ENCODE assay signal across 33 cellular contexts in the genomic region with DNA sequence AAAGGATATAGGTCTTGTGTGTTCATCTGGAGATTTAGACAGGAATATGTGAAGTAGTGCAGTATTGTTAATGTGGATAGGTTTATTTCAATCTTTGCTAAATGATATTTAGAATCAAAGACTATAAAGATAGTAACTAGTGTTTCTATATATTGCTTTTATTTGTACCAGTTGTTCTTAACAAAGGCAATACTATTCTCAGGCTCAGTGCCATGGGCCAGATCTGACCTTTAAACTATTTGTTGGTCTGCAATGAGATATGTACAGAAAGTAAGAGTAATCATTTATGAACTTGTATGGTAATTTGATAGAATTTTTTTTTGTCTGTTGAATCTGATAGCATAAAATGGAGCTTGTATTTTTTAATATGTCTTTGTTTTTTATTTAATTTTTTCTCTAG.
DNase-seq lines count a peak whose midpoint lies in the region; ATAC-seq and TF ChIP-seq lines count a peak whose summit lies in the region.
"Had no signal": no experiment of that assay in that cellular context is flagged by ENCODE, and none has a peak within 500 bp of the region (broad histone marks: within the 10 kb centered on the region; RNA-seq: fewer than 3 reads in every experiment).

No MANE protein-coding gene starts in this region.

- no peaks in the 10 kb centered on the region for H3K4me1 Mint-ChIP-seq in activated CD8-positive, alpha-beta T cell treated with anti-CD3 and anti-CD28 coated beads for 36 hours (ENCODE audit: low read depth)
- H3K4me1 Mint-ChIP-seq: B cell; CD14-positive monocyte; CD4-positive, alpha-beta memory T cell; CD4-positive, CD25-positive, alpha-beta regulatory T cell; CD8-positive, alpha-beta memory T cell had no signal

- no peaks in the 10 kb centered on the region for H3K9me3 Mint-ChIP-seq in activated CD8-positive, alpha-beta T cell treated with anti-CD3 and anti-CD28 coated beads for 36 hours

- no peaks in the 10 kb centered on the region for H3K36me3 Mint-ChIP-seq in activated CD8-positive, alpha-beta T cell treated with anti-CD3 and anti-CD28 coated beads for 36 hours (ENCODE audit: low read depth)
- H3K36me3 Mint-ChIP-seq: CD14-positive monocyte; CD4-positive, alpha-beta memory T cell; CD4-positive, CD25-positive, alpha-beta regulatory T cell; CD8-positive, alpha-beta memory T cell; CD8-positive, alpha-beta T cell had no signal

- TF ChIP-seq CTCF in activated CD8-positive, alpha-beta T cell treated with anti-CD3 and anti-CD28 coated beads for 36 hours (IDR thresholded peaks at IDR 0.05), result no peak
- TF ChIP-seq CTCF in stomach (IDR thresholded peaks at IDR 0.05), result no peak

- TF ChIP-seq EP300 in stomach (IDR thresholded peaks at IDR 0.05), result no peak

- H3K27ac Mint-ChIP-seq in activated CD8-positive, alpha-beta T cell treated with anti-CD3 and anti-CD28 coated beads for 36 hours, result no peak overlapping the region
- H3K27ac Mint-ChIP-seq: B cell; CD14-positive monocyte; CD4-positive, alpha-beta memory T cell; CD4-positive, alpha-beta T cell; CD4-positive, CD25-positive, alpha-beta regulatory T cell; CD8-positive, alpha-beta memory T cell; CD8-positive, alpha-beta T cell had no signal

- no peaks in the 10 kb centered on the region for H3K4me1 ChIP-seq in stomach
- H3K4me1 ChIP-seq: A549; BE2C; BLaER1; BLaER1 treated with 17β-estradiol and CSF1 and Interleukin-3, amounts not matched to agents 10 nM and 100 nM; Caco-2 had no signal

- H3K4me3 Mint-ChIP-seq in activated CD8-positive, alpha-beta T cell treated with anti-CD3 and anti-CD28 coated beads for 36 hours, result no peak overlapping the region
- H3K4me3 Mint-ChIP-seq: B cell; CD14-positive monocyte; CD4-positive, alpha-beta memory T cell; CD4-positive, alpha-beta T cell; CD4-positive, CD25-positive, alpha-beta regulatory T cell; CD8-positive, alpha-beta memory T cell; CD8-positive, alpha-beta T cell had no signal

- no peak for TF ChIP-seq POLR2A in stomach (IDR thresholded peaks at IDR 0.05)

- POLR2A ChIA-PET in activated CD8-positive, alpha-beta T cell treated with anti-CD3 and anti-CD28 coated beads for 36 hours (lab: Charles Lee), result no interaction called here

- no peaks in the 10 kb centered on the region for H3K36me3 ChIP-seq in stomach
- H3K36me3 ChIP-seq: BE2C; BLaER1; BLaER1 treated with 17β-estradiol and CSF1 and Interleukin-3, amounts not matched to agents 10 nM and 100 nM had no signal

- ATAC-seq in activated CD8-positive, alpha-beta T cell treated with anti-CD3 and anti-CD28 coated beads for 36 hours, result no peak
- ATAC-seq: A549; CD8-positive, alpha-beta T cell had no signal

- intact Hi-C loops in activated CD8-positive, alpha-beta T cell treated with anti-CD3 and anti-CD28 coated beads for 36 hours (cut with micrococcal nuclease), result no loop called here
- intact Hi-C loops in stomach (cut with DNase I; ENCODE audit: low total_unique reads), result no loop called here

- no peaks in the 10 kb centered on the region for H3K9me3 ChIP-seq in stomach
- H3K9me3 ChIP-seq: A549; BE2C; BLaER1; BLaER1 treated with 17β-estradiol and CSF1 and Interleukin-3, amounts not matched to agents 10 nM and 100 nM; Caco-2 had no signal

- H3K27me3 Mint-ChIP-seq in activated CD8-positive, alpha-beta T cell treated with anti-CD3 and anti-CD28 coated beads for 36 hours, result no peaks in the 10 kb centered on the region
- H3K27me3 Mint-ChIP-seq: B cell; CD4-positive, alpha-beta memory T cell; CD4-positive, alpha-beta T cell; CD4-positive, CD25-positive, alpha-beta regulatory T cell; CD8-positive, alpha-beta memory T cell had no signal

- peak; percentile 29 for DNase-seq in COLO829 (ENCODE audit: low spot score)
- DNase-seq in SK-MEL-5 (ENCODE audit: low read depth, low spot score), result peak; percentile 54
- DNase-seq in foreskin melanocyte, result peak; percentile 78
- DNase-seq in activated CD8-positive, alpha-beta T cell treated with anti-CD3 and anti-CD28 coated beads for 36 hours, result no peak
- DNase-seq in anterior cingulate cortex (lab: John Stamatoyannopoulos, UW), result no peak
- no peak for DNase-seq in stomach
- DNase-seq: 8988T; ACHN; AML-193; BE2C; C1 segment of cervical spinal cord; Caco-2; Calu3; CD4-positive, alpha-beta memory T cell; CD4-positive, alpha-beta T cell; CD4-positive, CD25-positive, alpha-beta regulatory T cell; CD8-positive, alpha-beta memory T cell; CD8-positive, alpha-beta T cell; COR-L47; DMS 273 treated with DMSO at 0.1 percent for 48 hours; DMS153; DMS53; DMS79; DMS79 treated with DMSO at 0.1 percent for 48 hours; DND-41; EL had no signal

- H3K4me3 ChIP-seq in stomach, result no peak overlapping the region
- H3K4me3 ChIP-seq: A549; BLaER1; BLaER1 treated with 17β-estradiol and CSF1 and Interleukin-3, amounts not matched to agents 10 nM and 100 nM had no signal

- no peak overlapping the region for H3K27ac ChIP-seq in stomach
- H3K27ac ChIP-seq: 22Rv1; A549; BLaER1; BLaER1 treated with 17β-estradiol and CSF1 and Interleukin-3, amounts not matched to agents 10 nM and 100 nM; C4-2B had no signal

- in situ Hi-C loops in SK-MEL-5 (cut with HindIII; ENCODE audit: low pct_unique_long_range_greater_than_20kb, low sequenced_read_pairs), result no loop called here

- CTCF ChIA-PET in activated CD8-positive, alpha-beta T cell treated with anti-CD3 and anti-CD28 coated beads for 36 hours (lab: Charles Lee), result no interaction called here

- H3K27me3 ChIP-seq in stomach, result no peaks in the 10 kb centered on the region
- H3K27me3 ChIP-seq: BE2C; BLaER1; BLaER1 treated with 17β-estradiol and CSF1 and Interleukin-3, amounts not matched to agents 10 nM and 100 nM had no signal

Comparison
In these comparisons a context has a peak if more than half of its experiments do, and no peak if none do; other contexts are left out.
1. DNase-seq: peak in COLO829 (single experiment), SK-MEL-5 (single experiment) and foreskin melanocyte (single experiment); none in activated CD8-positive, alpha-beta T cell treated with anti-CD3 and anti-CD28 coated beads for 36 hours (single experiment), anterior cingulate cortex (0 of 58) and stomach (single experiment).